ENCODE assay signal across 14 cellular contexts in genomic region chr11:13249992-13250391, GRCh38. TPM values are rescaled to one million over a fixed set of nuclear protein-coding genes. Genes with fewer than 3 reads are reported as not detected.
DNase-seq lines count a peak whose midpoint lies in the region; ATAC-seq, FAIRE-seq and TF ChIP-seq lines count a peak whose summit lies in the region.
"Had no signal": no experiment of that assay in that cellular context is flagged by ENCODE, and none has a peak within 500 bp of the region (broad histone marks: within the 10 kb centered on the region; RNA-seq: fewer than 3 reads in every experiment).

No MANE protein-coding gene starts in this region.

- no peaks in the 10 kb centered on the region for H3K4me1 ChIP-seq in GM12878 (ENCODE audit: control insufficient read depth, insufficient read depth, low read length)
- H3K4me1 ChIP-seq in neural progenitor cell = no peaks in the 10 kb centered on the region
- H3K4me1 ChIP-seq: uterus had no signal

- H3K27me3 ChIP-seq in GM12878 (replicated peaks in 1 of 2; ENCODE audit: control insufficient read depth in 2 of 2, insufficient read depth in 2 of 2, low read length in 1 of 2) (no peaks in the 10 kb centered on the region; a peak in 2 of 4 replicates), neural progenitor cell (no peaks in the 10 kb centered on the region)
- H3K27me3 ChIP-seq: uterus had no signal

- H3K27me3 Mint-ChIP-seq in activated CD8-positive, alpha-beta T cell treated with anti-CD3 and anti-CD28 coated beads for 36 hours = peaks cover 14% of the 10 kb centered on the region
- H3K27me3 Mint-ChIP-seq in activated CD8-positive, alpha-beta T cell treated with anti-CD3 and anti-CD28 coated beads, Interleukin-2, amount 10 ng/mL, durations not matched to agents 7 days and 5 days (ENCODE audit: low read depth) = peaks cover 20% of the 10 kb centered on the region
- no peaks in the 10 kb centered on the region for H3K27me3 Mint-ChIP-seq in neural progenitor cell (ENCODE audit: insufficient read depth, low read depth)

- peak; percentile 13 for DNase-seq in activated CD8-positive, alpha-beta T cell treated with anti-CD3 and anti-CD28 coated beads for 36 hours
- DNase-seq in activated CD8-positive, alpha-beta T cell treated with anti-CD3 and anti-CD28 coated beads, Interleukin-2, amount 10 ng/mL, durations not matched to agents 7 days and 5 days = no peak
- DNase-seq in LHCN-M2 (ENCODE audit: low read depth) (peak; percentile 18), GM12878 (ENCODE audit: low read depth, low spot score) (no peak), neural progenitor cell (ENCODE audit: low spot score) (peak; percentile 20), HuH-7 (ENCODE audit: low spot score) (no peak), NCI-H1092 treated with DMSO at 0.1 percent for 48 hours (lab: John Stamatoyannopoulos, UW) (no peak)
- DNase-seq: activated CD4-positive, alpha-beta T cell treated with anti-CD3 and anti-CD28 coated beads, Interleukin-2, amount 10 ng/mL, durations not matched to agents 7 days and 5 days; activated naive CD8-positive, alpha-beta T cell treated with anti-CD3 and anti-CD28 coated beads, Interleukin-2, amount 50 U/mL, for 24 hours; NCI-H1105; uterus had no signal

- H3K27ac ChIP-seq in GM12878 (ENCODE audit: control insufficient read depth, insufficient read depth) (no peak overlapping the region), neural progenitor cell (no peak overlapping the region)
- H3K27ac ChIP-seq: uterus had no signal

- intact Hi-C loops in activated CD8-positive, alpha-beta T cell treated with anti-CD3 and anti-CD28 coated beads for 36 hours (cut with micrococcal nuclease) = loop anchor here (10.0 kb wide), 1 partner anchor 95 kb away; no protein-coding TSS in a partner anchor
- intact Hi-C loops in GM12878 (cut with micrococcal nuclease; ENCODE audit: unreplicated experiment) = loop anchor here (1.0 to 2.0 kb wide), 2 partner anchors 85 to 94 kb away; no protein-coding TSS in a partner anchor

- no peak overlapping the region for H3K9ac ChIP-seq in GM12878 (ENCODE audit: control insufficient read depth, insufficient read depth, low read length)
- H3K9ac ChIP-seq in neural progenitor cell = no peak overlapping the region

- H3K4me3 ChIP-seq in GM12878 (no peak overlapping the region), neural progenitor cell (no peak overlapping the region)
- H3K4me3 ChIP-seq: uterus had no signal

- CTCF ChIA-PET in activated CD8-positive, alpha-beta T cell treated with anti-CD3 and anti-CD28 coated beads for 36 hours (lab: Charles Lee) = interaction anchor here (1.2 to 5.9 kb wide), 8 partner anchors 11 to 95 kb away, joined by 3 to 34 read pairs (median 4); no protein-coding TSS in a partner anchor
- CTCF ChIA-PET in activated CD8-positive, alpha-beta T cell treated with anti-CD3 and anti-CD28 coated beads, Interleukin-2, amount 10 ng/mL, durations not matched to agents 7 days and 5 days (lab: Charles Lee) = interaction anchor here (1.0 to 4.6 kb wide), 15 partner anchors 10 to 136 kb away, joined by 3 to 47 read pairs (median 4); no protein-coding TSS in a partner anchor
- CTCF ChIA-PET in GM12878 (lab: Yijun Ruan, JAX) = interaction anchor here (0.7 to 13.8 kb wide), 22 partner anchors 11 to 361 kb away, joined by 3 to 253 read pairs (median 4); partner anchors contain the start of gene BTBD10

- TF ChIP-seq EP300 in GM12878 (IDR thresholded peaks at IDR 0.05; ENCODE audit: borderline replicate concordance in 1 of 2, control insufficient read depth in 1 of 2, low read depth in 2 of 2, low read length in 2 of 2) = no peak

- no peak for TF ChIP-seq CTCF in activated CD8-positive, alpha-beta T cell treated with anti-CD3 and anti-CD28 coated beads for 36 hours (IDR thresholded peaks at IDR 0.05)
- peak; percentile 43 to 65 (median 49); a peak in 4 of 6 replicates for TF ChIP-seq CTCF in GM12878 (IDR thresholded peaks at IDR 0.05 in 2 of 3, conservative IDR thresholded peaks at IDR 0.05 in 1 of 3; ENCODE audit: control insufficient read depth in 2 of 3, extremely low read depth in 1 of 3, insufficient read depth in 1 of 3, low read depth in 3 of 3, low read length in 3 of 3)
- peak; percentile 27 for TF ChIP-seq CTCF in neural progenitor cell (IDR thresholded peaks at IDR 0.05)

- no peaks in the 10 kb centered on the region for H3K36me3 Mint-ChIP-seq in activated CD8-positive, alpha-beta T cell treated with anti-CD3 and anti-CD28 coated beads for 36 hours (ENCODE audit: low read depth)
- no peaks in the 10 kb centered on the region for H3K36me3 Mint-ChIP-seq in activated CD8-positive, alpha-beta T cell treated with anti-CD3 and anti-CD28 coated beads, Interleukin-2, amount 10 ng/mL, durations not matched to agents 7 days and 5 days (ENCODE audit: low read depth)
- H3K36me3 Mint-ChIP-seq in neural progenitor cell = no peaks in the 10 kb centered on the region

- H3K9me3 ChIP-seq in GM12878 (replicated peaks; ENCODE audit: control insufficient read depth, insufficient read depth, low read length) (no peaks in the 10 kb centered on the region), neural progenitor cell (ENCODE audit: low read depth) (no peaks in the 10 kb centered on the region)
- H3K9me3 ChIP-seq: uterus had no signal

- POLR2A ChIA-PET in activated CD8-positive, alpha-beta T cell treated with anti-CD3 and anti-CD28 coated beads for 36 hours (lab: Charles Lee) = no interaction called here
- POLR2A ChIA-PET in activated CD8-positive, alpha-beta T cell treated with anti-CD3 and anti-CD28 coated beads, Interleukin-2, amount 10 ng/mL, durations not matched to agents 7 days and 5 days (lab: Charles Lee) = no interaction called here
- POLR2A ChIA-PET in GM12878 (lab: Charles Lee) = interaction anchor here (0.6 to 1.1 kb wide), 3 partner anchors 26 to 223 kb away, joined by 3 read pairs; no protein-coding TSS in a partner anchor

- H2AFZ ChIP-seq in GM12878 (ENCODE audit: control insufficient read depth, low read depth, low read length) = no peak overlapping the region
- H2AFZ ChIP-seq in neural progenitor cell (replicated peaks) = no peak overlapping the region

- RAD21 ChIA-PET in GM12878 (lab: Charles Lee; ENCODE audit: unreplicated experiment) = interaction anchor here (0.7 to 11.4 kb wide), 16 partner anchors 15 to 226 kb away, joined by 3 to 171 read pairs (median 4); no protein-coding TSS in a partner anchor

- H3K4me3 Mint-ChIP-seq in activated CD8-positive, alpha-beta T cell treated with anti-CD3 and anti-CD28 coated beads for 36 hours = no peak overlapping the region
- H3K4me3 Mint-ChIP-seq in activated CD8-positive, alpha-beta T cell treated with anti-CD3 and anti-CD28 coated beads, Interleukin-2, amount 10 ng/mL, durations not matched to agents 7 days and 5 days = no peak overlapping the region
- no peak overlapping the region for H3K4me3 Mint-ChIP-seq in neural progenitor cell
- H3K4me3 Mint-ChIP-seq: activated CD4-positive, alpha-beta T cell treated with anti-CD3 and anti-CD28 coated beads, Interleukin-2, amount 10 ng/mL, durations not matched to agents 7 days and 5 days; activated naive CD8-positive, alpha-beta T cell treated with anti-CD3 and anti-CD28 coated beads, Interleukin-2, amount 50 U/mL, for 24 hours; B cell had no signal

- no TSS peak for BruUV-seq in GM12878 (replicated peaks; lab: Mats Ljungman, UMichigan)

- H3K4me2 ChIP-seq in GM12878 (ENCODE audit: control insufficient read depth, insufficient read depth) (no peak overlapping the region), neural progenitor cell (no peak overlapping the region)

- 27% methylated on average over 2 of the region's 2 CpGs for WGBS in GM12878 (ENCODE audit: insufficient coverage, insufficient replicate concordance, low lambda C conversion rate, missing lambda C conversion rate)

- H3K79me2 ChIP-seq in GM12878 (ENCODE audit: control insufficient read depth, insufficient read depth, low read length) (no peaks in the 10 kb centered on the region), neural progenitor cell (ENCODE audit: low read depth) (no peaks in the 10 kb centered on the region)

- ATAC-seq in activated CD8-positive, alpha-beta T cell treated with anti-CD3 and anti-CD28 coated beads for 36 hours = no peak
- no peak for ATAC-seq in activated CD8-positive, alpha-beta T cell treated with anti-CD3 and anti-CD28 coated beads, Interleukin-2, amount 10 ng/mL, durations not matched to agents 7 days and 5 days
- ATAC-seq in GM12878 = peak; percentile 89
- no peak for ATAC-seq in HG03378 (IDR thresholded peaks at IDR 0.05; ENCODE audit: unreplicated experiment)
- ATAC-seq: activated naive CD8-positive, alpha-beta T cell treated with anti-CD3 and anti-CD28 coated beads, Interleukin-2, amount 50 U/mL, for 24 hours had no signal

- no peaks in the 10 kb centered on the region for H3K4me1 Mint-ChIP-seq in activated CD8-positive, alpha-beta T cell treated with anti-CD3 and anti-CD28 coated beads for 36 hours (ENCODE audit: low read depth)
- no peaks in the 10 kb centered on the region for H3K4me1 Mint-ChIP-seq in activated CD8-positive, alpha-beta T cell treated with anti-CD3 and anti-CD28 coated beads, Interleukin-2, amount 10 ng/mL, durations not matched to agents 7 days and 5 days (ENCODE audit: low read depth)
- no peaks in the 10 kb centered on the region for H3K4me1 Mint-ChIP-seq in neural progenitor cell
- H3K4me1 Mint-ChIP-seq: activated CD4-positive, alpha-beta T cell treated with anti-CD3 and anti-CD28 coated beads, Interleukin-2, amount 10 ng/mL, durations not matched to agents 7 days and 5 days; activated naive CD8-positive, alpha-beta T cell treated with anti-CD3 and anti-CD28 coated beads, Interleukin-2, amount 50 U/mL, for 24 hours; B cell had no signal

- H3K27ac Mint-ChIP-seq in activated CD8-positive, alpha-beta T cell treated with anti-CD3 and anti-CD28 coated beads for 36 hours = no peak overlapping the region
- H3K27ac Mint-ChIP-seq in activated CD8-positive, alpha-beta T cell treated with anti-CD3 and anti-CD28 coated beads, Interleukin-2, amount 10 ng/mL, durations not matched to agents 7 days and 5 days = no peak overlapping the region
- H3K27ac Mint-ChIP-seq in neural progenitor cell = no peak overlapping the region
- H3K27ac Mint-ChIP-seq: activated CD4-positive, alpha-beta T cell treated with anti-CD3 and anti-CD28 coated beads, Interleukin-2, amount 10 ng/mL, durations not matched to agents 7 days and 5 days; activated naive CD8-positive, alpha-beta T cell treated with anti-CD3 and anti-CD28 coated beads, Interleukin-2, amount 50 U/mL, for 24 hours; B cell; progenitor cell of endocrine pancreas had no signal

- SMC1A ChIA-PET in GM12878 (lab: Charles Lee; ENCODE audit: uncharacterized antibody, unreplicated experiment) = interaction anchor here (0.8 to 7.2 kb wide), 19 partner anchors 12 to 215 kb away, joined by 3 to 132 read pairs (median 7); no protein-coding TSS in a partner anchor

- peak; percentile 57 for TF ChIP-seq RAD21 in GM12878 (IDR thresholded peaks at IDR 0.05; ENCODE audit: insufficient read depth, low read depth, low read length)

- H3K36me3 ChIP-seq in GM12878 (ENCODE audit: control insufficient read depth in 2 of 2, insufficient read depth in 2 of 2, low read length in 1 of 2) = no peaks in the 10 kb centered on the region
- no peaks in the 10 kb centered on the region for H3K36me3 ChIP-seq in neural progenitor cell
- H3K36me3 ChIP-seq: uterus had no signal

- no peaks in the 10 kb centered on the region for H3F3A ChIP-seq in neural progenitor cell (ENCODE audit: low read depth)

- no peak for FAIRE-seq in GM12878 (lab: Jason Lieb, UNC)

- no peaks in the 10 kb centered on the region for H3K9me3 Mint-ChIP-seq in activated CD8-positive, alpha-beta T cell treated with anti-CD3 and anti-CD28 coated beads for 36 hours
- no peaks in the 10 kb centered on the region for H3K9me3 Mint-ChIP-seq in activated CD8-positive, alpha-beta T cell treated with anti-CD3 and anti-CD28 coated beads, Interleukin-2, amount 10 ng/mL, durations not matched to agents 7 days and 5 days (ENCODE audit: insufficient read depth)
- no peaks in the 10 kb centered on the region for H3K9me3 Mint-ChIP-seq in neural progenitor cell
- H3K9me3 Mint-ChIP-seq: activated CD4-positive, alpha-beta T cell treated with anti-CD3 and anti-CD28 coated beads, Interleukin-2, amount 10 ng/mL, durations not matched to agents 7 days and 5 days; activated naive CD8-positive, alpha-beta T cell treated with anti-CD3 and anti-CD28 coated beads, Interleukin-2, amount 50 U/mL, for 24 hours had no signal

- H4K20me1 ChIP-seq in GM12878 (ENCODE audit: control insufficient read depth, insufficient read depth) = no peaks in the 10 kb centered on the region
- H4K20me1 ChIP-seq in neural progenitor cell (ENCODE audit: low read depth) = no peaks in the 10 kb centered on the region

- in situ Hi-C loops in GM12878 (cut with MboI) = loop anchor here (5.0 kb wide), 1 partner anchor 97 kb away; no protein-coding TSS in a partner anchor

- no peak for TF ChIP-seq POLR2A in GM12878 (IDR thresholded peaks at IDR 0.05; ENCODE audit: low read depth, low read length)

RNA-seq across cellular contexts. Expression of gene BMAL1, which starts 27.6 kb away (rescaled TPM):
- total RNA-seq in activated CD8-positive, alpha-beta T cell treated with anti-CD3 and anti-CD28 coated beads for 36 hours = 10 to 100 TPM; 21.5 to 22.7 TPM
- total RNA-seq in activated CD8-positive, alpha-beta T cell treated with anti-CD3 and anti-CD28 coated beads, Interleukin-2, amount 10 ng/mL, durations not matched to agents 7 days and 5 days = 10 to 100 TPM; 41.1 to 53.5 TPM
- total RNA-seq in LHCN-M2 (2014; rRNA removed) (12.2 and 17.5 TPM in 2 replicates), GM12878 (2014; rRNA removed) (11.3 and 13.0 TPM in 2 replicates), GM12878 (2014; rRNA removed; fragmentation: Illumina TruSeq; extraction: Trizol) (13.8 and 15.4 TPM in 2 replicates), GM12878 (2021) (11.6 and 13.4 TPM in 2 replicates), neural progenitor cell (ENCODE audit: low replicate concordance) (4.5 and 26.5 TPM in 2 replicates)
- polyA plus RNA-seq in LHCN-M2 (2012) = 6.5 TPM
- 66.1 and 72.4 TPM in 2 replicates for total RNA-seq in GM12878 (2013; cell fraction: nucleolus; rRNA removed)
- polyA plus RNA-seq in GM12878 (2011; ENCODE audit: low read depth) = 18.1 TPM
- polyA plus RNA-seq in GM12878 (2011; rRNA removed) (40.6 and 48.9 TPM in 2 replicates), GM12878 (2014; fragmentation: Illumina TruSeq; extraction: Trizol) (16.1 and 23.7 TPM in 2 replicates), GM12878 (2014; fragmentation: Nextera tagmentation; extraction: Ambion mirVana) (1 to 10 TPM; 3.5 to 4.6 TPM), GM12878 (2014; rRNA removed) (15.4 and 17.5 TPM in 2 replicates), GM12878 (2016; fragmentation: Nextera tagmentation; extraction: Ambion mirVana) (10 to 100 TPM; 12.0 to 14.2 TPM)
- 15.6 and 17.6 TPM in 2 replicates for polyA plus RNA-seq in GM12878 (2011; cell fraction: cytosol; rRNA removed)
- 119 and 146 TPM in 2 replicates for polyA plus RNA-seq in GM12878 (2011; cell fraction: nucleus; rRNA removed)
- polyA plus RNA-seq in GM12878 (2012) = 7.4 and 7.7 TPM in 2 replicates
- 37.3 and 46.3 TPM in 2 replicates for polyA minus RNA-seq in GM12878 (2011; rRNA and poly(A)+ RNA removed)
- polyA minus RNA-seq in GM12878 (2011; cell fraction: cytosol; rRNA and poly(A)+ RNA removed) = 15.2 and 16.0 TPM in 2 replicates
- polyA minus RNA-seq in GM12878 (2011; cell fraction: nucleus; rRNA and poly(A)+ RNA removed) = 55.7 and 73.1 TPM in 2 replicates

Comparison
In these comparisons a context has a peak if more than half of its experiments do, and no peak if none do; other contexts are left out.
1. DNase-seq: peak in activated CD8-positive, alpha-beta T cell treated with anti-CD3 and anti-CD28 coated beads for 36 hours (single experiment), LHCN-M2 (single experiment) and neural progenitor cell (single experiment); none in activated CD8-positive, alpha-beta T cell treated with anti-CD3 and anti-CD28 coated beads, Interleukin-2, amount 10 ng/mL, durations not matched to agents 7 days and 5 days (single experiment), GM12878 (single experiment), HuH-7 (single experiment) and NCI-H1092 treated with DMSO at 0.1 percent for 48 hours (single experiment).